14 cellular contexts compared by ENCODE assay signal in the genomic region with DNA sequence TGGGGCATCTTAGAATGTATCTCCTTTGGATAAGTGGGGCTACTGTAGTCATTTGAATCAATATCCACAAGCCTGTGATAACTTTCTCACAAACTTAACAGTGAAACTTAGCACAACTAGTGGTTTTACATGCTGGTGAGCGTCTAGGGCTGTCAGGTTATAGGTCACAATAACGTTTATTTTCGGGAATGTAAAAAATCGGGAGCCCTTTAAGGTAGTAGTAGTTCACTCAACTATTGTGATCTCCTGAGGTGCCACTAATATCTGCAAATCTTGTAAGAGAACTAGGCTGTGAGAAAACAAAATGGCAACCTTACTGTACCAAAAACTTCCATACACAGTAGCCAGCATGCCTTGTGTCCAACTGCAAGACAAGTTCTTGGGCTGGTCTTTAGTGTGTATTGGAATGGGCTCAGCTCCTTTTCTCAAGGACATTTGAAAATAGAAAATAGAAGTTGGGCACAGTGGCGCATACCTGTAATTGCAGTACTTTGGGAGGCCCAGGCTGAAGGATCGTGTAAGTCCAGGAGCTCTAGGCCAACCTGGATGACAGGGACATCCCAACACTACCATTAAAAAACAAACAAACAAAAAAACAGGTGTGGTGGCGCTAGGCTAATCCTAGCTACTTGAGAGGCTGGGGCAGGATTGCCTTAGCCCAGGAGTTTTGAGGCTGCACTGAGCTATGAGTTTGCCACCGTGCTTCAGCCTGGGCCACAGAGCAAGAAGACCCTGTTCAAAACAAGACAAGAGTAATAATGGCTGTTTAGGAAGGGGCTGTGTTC. TPM values are rescaled to one million over a fixed set of nuclear protein-coding genes. Genes with fewer than 3 reads are reported as not detected.
DNase-seq lines count a peak whose midpoint lies in the region; ATAC-seq and TF ChIP-seq lines count a peak whose summit lies in the region.
"Had no signal": no experiment of that assay in that cellular context is flagged by ENCODE, and none has a peak within 500 bp of the region (broad histone marks: within the 10 kb centered on the region; RNA-seq: fewer than 3 reads in every experiment).

No MANE protein-coding gene starts in this region.

- peak; percentile 27 for TF ChIP-seq POLR2A in GM18951 (IDR thresholded peaks at IDR 0.05; ENCODE audit: extremely low read depth, insufficient read depth, insufficient read length)

- POLR2A ChIA-PET in WTC11 (lab: Charles Lee), result interaction anchor here (0.7 to 1.7 kb wide), 5 partner anchors 8 to 28 kb away, joined by 3 to 5 read pairs (median 4); a partner anchor contains a TSS

- peak; percentile 17 for ATAC-seq in WTC11
- ATAC-seq in GM18511 (IDR thresholded peaks at IDR 0.05; ENCODE audit: unreplicated experiment), result no peak
- ATAC-seq: activated CD4-positive, CD25-positive, alpha-beta regulatory T cell treated with anti-CD3 and anti-CD28 coated beads, Interleukin-2, amount 50 U/mL, for 24 hours; left ventricle myocardium superior; naive thymus-derived CD4-positive, alpha-beta T cell had no signal

- H3K9me3 Mint-ChIP-seq in CD14-positive monocyte (peaks cover 0 to 2% (median 0%) of the 10 kb centered on the region in 7 donors), WTC11 (no peaks in the 10 kb centered on the region), mesothelial cell of epicardium (no peaks in the 10 kb centered on the region), Calu3 (ENCODE audit: low read depth, unreplicated experiment) (no peaks in the 10 kb centered on the region)
- H3K9me3 Mint-ChIP-seq: naive thymus-derived CD4-positive, alpha-beta T cell; T-helper 1 cell treated with Interleukin-12 subunit alpha and Interleukin-12 subunit beta and Interleukin-4 antibody, amounts not matched to agents 30 μg/mL and 1 μg/mL, for 36 hours had no signal

- no peak overlapping the region for H3K27ac Mint-ChIP-seq in CD14-positive monocyte
- H3K27ac Mint-ChIP-seq in WTC11, result peak overlapping the region; percentile 91
- H3K27ac Mint-ChIP-seq in mesothelial cell of epicardium, result peak overlapping the region; percentile 50
- no peak overlapping the region for H3K27ac Mint-ChIP-seq in Calu3 (ENCODE audit: unreplicated experiment)

- CTCF ChIA-PET in WTC11 (lab: Charles Lee) (interaction anchor here (0.6 to 1.3 kb wide), 7 partner anchors 14 to 442 kb away, joined by 3 to 5 read pairs (median 3); no protein-coding TSS in a partner anchor), Calu3 (lab: Charles Lee) (interaction anchor here (0.6 to 0.7 kb wide), 2 partner anchors 9 to 13 kb away, joined by 7 to 8 read pairs; no protein-coding TSS in a partner anchor)

- H3K36me3 Mint-ChIP-seq in CD14-positive monocyte (peaks cover 39 to 43% of the 10 kb centered on the region in 2 donors), WTC11 (peaks cover 45% of the 10 kb centered on the region), mesothelial cell of epicardium (peaks cover 22% of the 10 kb centered on the region), Calu3 (ENCODE audit: insufficient read depth, unreplicated experiment) (peaks cover 31% of the 10 kb centered on the region)

- no peak for TF ChIP-seq CTCF in CD14-positive monocyte (IDR thresholded peaks at IDR 0.05)
- no peak for TF ChIP-seq CTCF in WTC11 (IDR thresholded peaks at IDR 0.05)
- no peak for TF ChIP-seq CTCF in mesothelial cell of epicardium (IDR thresholded peaks at IDR 0.05; ENCODE audit: unreplicated experiment)
- no peak for TF ChIP-seq CTCF in Calu3 (IDR thresholded peaks at IDR 0.05; ENCODE audit: unreplicated experiment)

- H3K4me1 Mint-ChIP-seq in CD14-positive monocyte (peaks cover 7% of the 10 kb centered on the region), WTC11 (peaks cover 9% of the 10 kb centered on the region; the same call in 1 of the 2 replicates), mesothelial cell of epicardium (peaks cover 2% of the 10 kb centered on the region), Calu3 (ENCODE audit: low read depth, unreplicated experiment) (peaks cover 6% of the 10 kb centered on the region)

- H3K27me3 Mint-ChIP-seq in CD14-positive monocyte (ENCODE audit: low read depth in 3 of 3), result peaks cover 0 to under 1% (median 0%) of the 10 kb centered on the region in 3 donors
- H3K27me3 Mint-ChIP-seq in WTC11 (ENCODE audit: low read depth), result no peaks in the 10 kb centered on the region
- H3K27me3 Mint-ChIP-seq in mesothelial cell of epicardium (ENCODE audit: low read depth), result no peaks in the 10 kb centered on the region
- no peaks in the 10 kb centered on the region for H3K27me3 Mint-ChIP-seq in Calu3 (ENCODE audit: unreplicated experiment)
- H3K27me3 Mint-ChIP-seq: naive thymus-derived CD4-positive, alpha-beta T cell had no signal

- in situ Hi-C loops in GM18951 (cut with MboI; ENCODE audit: low sequenced_read_pairs, unreplicated experiment), result no loop called here

- no TSS peak for BruUV-seq in Calu3 (replicated peaks; lab: Mats Ljungman, UMichigan)

- intact Hi-C loops in CD14-positive monocyte (cut with micrococcal nuclease) (no loop called here), Calu3 (cut with micrococcal nuclease; ENCODE audit: unreplicated experiment) (no loop called here)

- DNase-seq in CD14-positive monocyte (ENCODE audit: low spot score) (peak; percentile 22), WTC11 (ENCODE audit: low spot score) (no peak), mesothelial cell of epicardium (ENCODE audit: low spot score in 2 of 2, unreplicated experiment in 2 of 2) (no peak), NCI-H187 treated with DMSO at 0.1 percent for 48 hours (lab: John Stamatoyannopoulos, UW) (no peak), Calu3 (no peak)
- DNase-seq: activated CD8-positive, alpha-beta memory T cell treated with anti-CD3 and anti-CD28 coated beads, Interleukin-2, amount 50 U/mL, for 48 hours; naive thymus-derived CD4-positive, alpha-beta T cell; NCI-H1930; NCI-H510A treated with DMSO at 0.1 percent for 48 hours had no signal

- no peak overlapping the region for H3K4me3 Mint-ChIP-seq in CD14-positive monocyte
- no peak overlapping the region for H3K4me3 Mint-ChIP-seq in WTC11
- H3K4me3 Mint-ChIP-seq in mesothelial cell of epicardium, result no peak overlapping the region
- no peak overlapping the region for H3K4me3 Mint-ChIP-seq in Calu3 (ENCODE audit: low read depth, unreplicated experiment)
- H3K4me3 Mint-ChIP-seq: naive thymus-derived CD4-positive, alpha-beta T cell; T-helper 1 cell treated with Interleukin-12 subunit alpha and Interleukin-12 subunit beta and Interleukin-4 antibody, amounts not matched to agents 30 μg/mL and 1 μg/mL, for 36 hours had no signal

TF ChIP-seq in WTC11, 78 proteins besides CTCF, POLR2A, EP300 and RAD21 (continues in another document):
- TF ChIP-seq, protein P1, sequence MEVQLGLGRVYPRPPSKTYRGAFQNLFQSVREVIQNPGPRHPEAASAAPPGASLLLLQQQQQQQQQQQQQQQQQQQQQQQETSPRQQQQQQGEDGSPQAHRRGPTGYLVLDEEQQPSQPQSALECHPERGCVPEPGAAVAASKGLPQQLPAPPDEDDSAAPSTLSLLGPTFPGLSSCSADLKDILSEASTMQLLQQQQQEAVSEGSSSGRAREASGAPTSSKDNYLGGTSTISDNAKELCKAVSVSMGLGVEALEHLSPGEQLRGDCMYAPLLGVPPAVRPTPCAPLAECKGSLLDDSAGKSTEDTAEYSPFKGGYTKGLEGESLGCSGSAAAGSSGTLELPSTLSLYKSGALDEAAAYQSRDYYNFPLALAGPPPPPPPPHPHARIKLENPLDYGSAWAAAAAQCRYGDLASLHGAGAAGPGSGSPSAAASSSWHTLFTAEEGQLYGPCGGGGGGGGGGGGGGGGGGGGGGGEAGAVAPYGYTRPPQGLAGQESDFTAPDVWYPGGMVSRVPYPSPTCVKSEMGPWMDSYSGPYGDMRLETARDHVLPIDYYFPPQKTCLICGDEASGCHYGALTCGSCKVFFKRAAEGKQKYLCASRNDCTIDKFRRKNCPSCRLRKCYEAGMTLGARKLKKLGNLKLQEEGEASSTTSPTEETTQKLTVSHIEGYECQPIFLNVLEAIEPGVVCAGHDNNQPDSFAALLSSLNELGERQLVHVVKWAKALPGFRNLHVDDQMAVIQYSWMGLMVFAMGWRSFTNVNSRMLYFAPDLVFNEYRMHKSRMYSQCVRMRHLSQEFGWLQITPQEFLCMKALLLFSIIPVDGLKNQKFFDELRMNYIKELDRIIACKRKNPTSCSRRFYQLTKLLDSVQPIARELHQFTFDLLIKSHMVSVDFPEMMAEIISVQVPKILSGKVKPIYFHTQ (CRISPR knock-in tag; IDR thresholded peaks at IDR 0.05), result peak; percentile 81
- TF ChIP-seq, protein P2, sequence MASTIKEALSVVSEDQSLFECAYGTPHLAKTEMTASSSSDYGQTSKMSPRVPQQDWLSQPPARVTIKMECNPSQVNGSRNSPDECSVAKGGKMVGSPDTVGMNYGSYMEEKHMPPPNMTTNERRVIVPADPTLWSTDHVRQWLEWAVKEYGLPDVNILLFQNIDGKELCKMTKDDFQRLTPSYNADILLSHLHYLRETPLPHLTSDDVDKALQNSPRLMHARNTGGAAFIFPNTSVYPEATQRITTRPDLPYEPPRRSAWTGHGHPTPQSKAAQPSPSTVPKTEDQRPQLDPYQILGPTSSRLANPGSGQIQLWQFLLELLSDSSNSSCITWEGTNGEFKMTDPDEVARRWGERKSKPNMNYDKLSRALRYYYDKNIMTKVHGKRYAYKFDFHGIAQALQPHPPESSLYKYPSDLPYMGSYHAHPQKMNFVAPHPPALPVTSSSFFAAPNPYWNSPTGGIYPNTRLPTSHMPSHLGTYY (CRISPR knock-in tag; IDR thresholded peaks at IDR 0.05), result peak; percentile 26; the same call in 1 of the 2 replicates
- peak; percentile 9; the same call in 1 of the 2 replicates for TF ChIP-seq ZNF416 (CRISPR knock-in tag; IDR thresholded peaks at IDR 0.05)

RNA-seq across cellular contexts. Expression of a gene that starts 5.2 kb away (rescaled TPM):
- under 1 TPM; 0.11 to 0.27 TPM for polyA plus RNA-seq in CD14-positive monocyte
- total RNA-seq in WTC11 (2021) (24.1 to 28.9 TPM (median 27.5 TPM) in 3 replicates), mesothelial cell of epicardium (5.2 to 6.6 TPM (median 5.9 TPM) in 3 replicates), Calu3 (2022) (6.8 and 7.7 TPM in 2 replicates)

RNA-seq across cellular contexts. Expression of a gene that starts 8.1 kb away (rescaled TPM):
- 100 to 1,000 TPM; 114 to 124 TPM for polyA plus RNA-seq in CD14-positive monocyte
- total RNA-seq in WTC11 (2021) (1,083 to 1,129 TPM (median 1,086 TPM) in 3 replicates), mesothelial cell of epicardium (443 to 471 TPM (median 467 TPM) in 3 replicates), Calu3 (2022) (321 and 367 TPM in 2 replicates)

RNA-seq across cellular contexts. Expression of a gene that starts 26.8 kb away (rescaled TPM):
- polyA plus RNA-seq in CD14-positive monocyte, result 10 to 100 TPM; 68.4 to 72.7 TPM
- total RNA-seq in WTC11 (2021), result 39.7 to 46.3 TPM (median 45.2 TPM) in 3 replicates
- 20.7 to 22.6 TPM (median 21.6 TPM) in 3 replicates for total RNA-seq in mesothelial cell of epicardium
- total RNA-seq in Calu3 (2022), result 35.4 and 36.5 TPM in 2 replicates

RNA-seq across cellular contexts. Expression of a gene that starts 40.5 kb away (rescaled TPM):
- polyA plus RNA-seq in CD14-positive monocyte, result 1 to 10 TPM; 1.5 to 1.9 TPM
- total RNA-seq in WTC11 (2021) (57.5 to 71.1 TPM (median 64.5 TPM) in 3 replicates), mesothelial cell of epicardium (35.2 to 38.3 TPM (median 37.2 TPM) in 3 replicates), Calu3 (2022) (52.4 and 53.2 TPM in 2 replicates)

Comparison
In these comparisons a context has a peak if more than half of its experiments do, and no peak if none do; other contexts are left out.
1. H3K27ac Mint-ChIP-seq: peak in WTC11 (single experiment) and mesothelial cell of epicardium (single experiment); none in CD14-positive monocyte (0 of 7) and Calu3 (single experiment).